In genomic region chr1:53326088-53326597, GRCh38 we compare ENCODE assay signal across 8 cellular contexts. TPM values are rescaled to one million over a fixed set of nuclear protein-coding genes. Genes with fewer than 3 reads are reported as not detected.
DNase-seq lines count a peak whose midpoint lies in the region; ATAC-seq and TF ChIP-seq lines count a peak whose summit lies in the region.

No MANE protein-coding gene starts in this region.

- H3K9me3 ChIP-seq in BE2C (no peaks in the 10 kb centered on the region), colonic mucosa (no peaks in the 10 kb centered on the region)

- DNase-seq in BE2C (peak; percentile 94), NCI-H460 (ENCODE audit: extremely low read depth, low read depth) (peak; percentile 91), colonic mucosa (peak; percentile 95), left kidney (ENCODE audit: low read depth, low spot score) (peak; percentile 90)
- DNase-seq in activated CD4-positive, alpha-beta T cell treated with anti-CD3 and anti-CD28 coated beads for 1 hour, result peak; percentile 77
- peak; percentile 86 to 97 for DNase-seq in stimulated activated CD4-positive, alpha-beta T cell treated with anti-CD3 and anti-CD28 coated beads, Interleukin-1b, Interleukin-23, amount 100 ng/mL, for 4 hours (ENCODE audit: low read depth in 2 of 2)

- H3K4me3 ChIP-seq in BE2C (ENCODE audit: low read depth, low read length), result peak overlapping the region; percentile 74
- H3K4me3 ChIP-seq in colonic mucosa, result peak overlapping the region; percentile 74

- H3K4me1 ChIP-seq in BE2C (no peaks in the 10 kb centered on the region), colonic mucosa (peaks cover 6% of the 10 kb centered on the region)

- H3K27ac ChIP-seq in colonic mucosa, result peak overlapping the region; percentile 74

- peak overlapping the region; percentile 51 to 73 for H3K9ac ChIP-seq in colonic mucosa (ENCODE audit: low read depth in 2 of 2, low read length in 2 of 2)

- H3K27me3 ChIP-seq in BE2C (no peaks in the 10 kb centered on the region), colonic mucosa (no peaks in the 10 kb centered on the region)

- H3K36me3 ChIP-seq in BE2C, result peaks cover 9% of the 10 kb centered on the region; the same call in 1 of the 2 replicates
- H3K36me3 ChIP-seq in colonic mucosa, result no peaks in the 10 kb centered on the region

- TF ChIP-seq CTCF in BE2C (IDR thresholded peaks at IDR 0.05; ENCODE audit: low read depth, low read length) (no peak), colonic mucosa (IDR thresholded peaks at IDR 0.05) (no peak)

- peak; percentile 87 for TF ChIP-seq POLR2A in GM19193 (IDR thresholded peaks at IDR 0.05; ENCODE audit: extremely low read depth, insufficient read depth, insufficient read length)

- ATAC-seq in HG03378 (IDR thresholded peaks at IDR 0.05; ENCODE audit: unreplicated experiment), result peak; percentile 82

- intact Hi-C loops in colonic mucosa (cut with DNase I), result no loop called here

RNA-seq across cellular contexts. Expression of gene LRP8, which starts 1.7 kb away (rescaled TPM):
- polyA plus RNA-seq in BE2C (2012; ENCODE audit: insufficient read depth, insufficient read length, low read depth), result 24.0 TPM
- total RNA-seq in NCI-H460 (2014; rRNA removed; shearing (Covaris generic)), result 52.6 and 73.1 TPM in 2 replicates
- polyA plus RNA-seq in NCI-H460 (2014; cell fraction: nucleus; rRNA removed), result 203 and 249 TPM in 2 replicates
- 10 to 100 TPM in 1 of 2 donors, 1 to 10 TPM in 1; 4.7 to 15.3 TPM for total RNA-seq in colonic mucosa

Comparison
In these comparisons a context has a peak if more than half of its experiments do, and no peak if none do; other contexts are left out.
1. Peak in every context shown above with its lines: DNase-seq, ATAC-seq, H3K4me3 ChIP-seq and H3K27ac ChIP-seq.